Comparison of ENCODE assay signal across 17 cellular contexts in the genomic region with DNA sequence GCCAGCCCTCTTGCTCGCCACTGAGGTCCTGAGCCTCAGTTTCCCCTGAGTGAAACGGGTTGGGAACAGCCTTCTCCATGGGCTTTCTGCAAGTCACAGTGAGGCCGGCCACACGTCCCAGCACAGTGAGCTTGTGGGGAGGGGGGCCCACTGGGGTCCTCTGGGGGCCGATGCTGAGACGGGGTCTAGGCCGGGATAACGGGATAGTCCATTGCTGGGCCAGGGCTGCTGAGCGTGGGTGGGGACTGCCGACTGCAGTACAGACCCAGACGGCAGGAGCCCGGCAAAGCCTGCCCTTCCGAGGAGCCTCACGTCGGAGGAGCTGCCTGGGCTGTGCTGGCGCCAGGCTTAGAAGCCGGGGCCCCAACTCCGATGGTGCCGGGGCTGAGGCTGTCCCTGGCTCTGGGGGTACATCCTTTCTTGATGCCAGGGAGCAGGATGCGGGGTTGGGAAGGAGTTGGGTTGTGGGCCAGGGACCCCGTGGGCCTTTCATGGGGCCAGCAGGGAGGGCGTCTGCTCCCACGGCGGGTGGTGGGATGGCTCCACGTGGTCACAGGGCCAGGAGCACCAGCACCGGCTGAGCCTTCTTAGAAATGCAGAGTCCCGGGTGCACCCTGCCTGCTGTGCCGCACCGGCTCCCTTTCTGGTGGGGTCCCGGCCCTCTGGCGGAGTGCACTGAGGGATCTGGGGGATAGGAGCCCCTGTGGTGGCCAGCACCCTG.
"Had no signal": no experiment of that assay in that cellular context is flagged by ENCODE, and none has a peak within 500 bp of the region (broad histone marks: within the 10 kb centered on the region; RNA-seq: fewer than 3 reads in every experiment).

No MANE protein-coding gene starts in this region.

- H3K27ac ChIP-seq: colonic mucosa, epithelial cell of prostate, gastroesophageal sphincter, heart right ventricle, pancreas, thyroid gland, WERI-Rb-1 had no signal

- H3K4me1 ChIP-seq: colonic mucosa, pancreas had no signal

- H3K36me3 ChIP-seq: colonic mucosa, gastroesophageal sphincter, heart right ventricle, pancreas, thyroid gland, WERI-Rb-1 had no signal

- H3K9me3 ChIP-seq: colonic mucosa, gastroesophageal sphincter, heart right ventricle, pancreas, thyroid gland had no signal

- H3K4me3 ChIP-seq: colonic mucosa, gastroesophageal sphincter, heart right ventricle, pancreas, thyroid gland had no signal

- ATAC-seq: gastroesophageal sphincter, left lobe of liver, SK-N-SH treated with all-trans-retinoic acid at 6 μM for 48 hours had no signal

- H3K27me3 ChIP-seq: colonic mucosa, thyroid gland had no signal

- DNase-seq: activated CD4-positive, alpha-beta T cell treated with anti-CD3 and anti-CD28 coated beads for 1 hour; activated naive CD8-positive, alpha-beta T cell treated with anti-CD3 and anti-CD28 coated beads for 36 hours; activated T-cell treated with anti-CD3 and anti-CD28 coated beads, Interleukin-2, amount 50 U/mL, for 1 hour; colonic mucosa; mammary epithelial cell; stimulated activated CD4-positive, alpha-beta T cell treated with anti-CD3 and anti-CD28 coated beads, Interleukin-4, amount 100 ng/mL, for 24 hours; thyroid gland; WERI-Rb-1 had no signal

- FAIRE-seq: astrocyte, keratinocyte, pancreas, TTC549 had no signal
